In the genomic region with DNA sequence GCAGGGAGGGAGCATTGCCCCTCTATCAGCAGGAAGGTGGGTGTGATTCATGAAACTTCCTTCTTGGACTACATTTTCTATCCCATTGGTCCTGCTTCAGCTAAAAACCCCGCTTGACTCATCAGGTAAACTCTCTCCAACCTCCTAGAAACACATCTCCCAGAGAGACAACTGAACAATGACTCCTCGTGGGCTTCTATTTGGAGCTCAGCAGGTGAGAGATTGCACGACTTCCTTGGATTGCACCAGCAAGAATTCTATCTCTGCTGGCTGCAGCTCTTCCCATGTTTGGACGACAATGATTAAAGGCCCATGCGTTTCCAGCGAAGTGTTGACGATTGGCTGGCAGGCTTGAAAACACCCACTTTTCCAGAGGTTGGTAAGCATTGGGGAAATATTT, we compare ENCODE assay signal across 1 cellular context.
TF ChIP-seq lines count a peak whose summit lies in the region.

No MANE protein-coding gene starts in this region.

TF ChIP-seq in H1, 55 proteins besides CTCF, POLR2A, EP300 and RAD21:
- TF ChIP-seq HDAC6 (IDR thresholded peaks at IDR 0.05; ENCODE audit: low read depth, low read length) (no peak), CBX5 (IDR thresholded peaks at IDR 0.05; ENCODE audit: low read depth, low read length) (no peak), BCL11A (IDR thresholded peaks at IDR 0.05; ENCODE audit: low read depth in 2 of 2, low read length in 2 of 2) (no peak), SP4 (IDR thresholded peaks at IDR 0.05; ENCODE audit: low read length) (no peak), BRCA1 (IDR thresholded peaks at IDR 0.05; ENCODE audit: low read depth, low read length) (no peak), POLR2AphosphoS5 (IDR thresholded peaks at IDR 0.05; ENCODE audit: low read depth, low read length) (no peak), NANOG (IDR thresholded peaks at IDR 0.05; ENCODE audit: insufficient read depth, low read depth, low read length, poor library complexity, severe bottlenecking) (no peak), SP2 (IDR thresholded peaks at IDR 0.05; ENCODE audit: low read length) (no peak), KDM4A (IDR thresholded peaks at IDR 0.05; ENCODE audit: low read depth, low read length, severe bottlenecking) (no peak), ASH2L (IDR thresholded peaks at IDR 0.05; ENCODE audit: low read length) (no peak), YY1 (IDR thresholded peaks at IDR 0.05; ENCODE audit: low read depth, low read length) (no peak), SAP30 (IDR thresholded peaks at IDR 0.05; ENCODE audit: insufficient read depth, insufficient replicate concordance, low read length) (no peak), CREB1 (IDR thresholded peaks at IDR 0.05) (no peak), SRF (IDR thresholded peaks at IDR 0.05; ENCODE audit: low read depth, low read length) (no peak), MAFK (IDR thresholded peaks at IDR 0.05; ENCODE audit: low read depth, low read length) (no peak), RXRA (IDR thresholded peaks at IDR 0.05; ENCODE audit: insufficient read depth, low read depth, low read length) (no peak)
- TF ChIP-seq, protein P1, sequence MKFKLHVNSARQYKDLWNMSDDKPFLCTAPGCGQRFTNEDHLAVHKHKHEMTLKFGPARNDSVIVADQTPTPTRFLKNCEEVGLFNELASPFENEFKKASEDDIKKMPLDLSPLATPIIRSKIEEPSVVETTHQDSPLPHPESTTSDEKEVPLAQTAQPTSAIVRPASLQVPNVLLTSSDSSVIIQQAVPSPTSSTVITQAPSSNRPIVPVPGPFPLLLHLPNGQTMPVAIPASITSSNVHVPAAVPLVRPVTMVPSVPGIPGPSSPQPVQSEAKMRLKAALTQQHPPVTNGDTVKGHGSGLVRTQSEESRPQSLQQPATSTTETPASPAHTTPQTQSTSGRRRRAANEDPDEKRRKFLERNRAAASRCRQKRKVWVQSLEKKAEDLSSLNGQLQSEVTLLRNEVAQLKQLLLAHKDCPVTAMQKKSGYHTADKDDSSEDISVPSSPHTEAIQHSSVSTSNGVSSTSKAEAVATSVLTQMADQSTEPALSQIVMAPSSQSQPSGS (IDR thresholded peaks at IDR 0.05; ENCODE audit: low read length) = no peak
- TF ChIP-seq, protein P2, sequence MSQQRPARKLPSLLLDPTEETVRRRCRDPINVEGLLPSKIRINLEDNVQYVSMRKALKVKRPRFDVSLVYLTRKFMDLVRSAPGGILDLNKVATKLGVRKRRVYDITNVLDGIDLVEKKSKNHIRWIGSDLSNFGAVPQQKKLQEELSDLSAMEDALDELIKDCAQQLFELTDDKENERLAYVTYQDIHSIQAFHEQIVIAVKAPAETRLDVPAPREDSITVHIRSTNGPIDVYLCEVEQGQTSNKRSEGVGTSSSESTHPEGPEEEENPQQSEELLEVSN (IDR thresholded peaks at IDR 0.05) = no peak
